8 cellular contexts compared by ENCODE assay signal in genomic region chr10:98404571-98405396, GRCh38. TPM values are rescaled to one million over a fixed set of nuclear protein-coding genes. Genes with fewer than 3 reads are reported as not detected.
A peak's percentile ranks its signal among the peaks of the same experiment; 100 is the strongest.
DNase-seq lines count a peak whose midpoint lies in the region; ATAC-seq and TF ChIP-seq lines count a peak whose summit lies in the region.

No MANE protein-coding gene starts in this region.

- no peak for TF ChIP-seq POLR2A in right lobe of liver (IDR thresholded peaks at IDR 0.05)

- ATAC-seq in GM18870 (IDR thresholded peaks at IDR 0.05; ENCODE audit: unreplicated experiment) (peak; percentile 44), HG02642 (IDR thresholded peaks at IDR 0.05; ENCODE audit: poor library complexity, unreplicated experiment) (peak; percentile 58), GM23338 (no peak), right lobe of liver (no peak), GM18861 (IDR thresholded peaks at IDR 0.05; ENCODE audit: unreplicated experiment) (no peak)
- ATAC-seq in activated T-cell treated with anti-CD3 and anti-CD28 coated beads, Interleukin-2, amount 50 U/mL, for 72 hours (replicated peaks in 1 of 2): peak; percentile 55 to 57
- no peak for ATAC-seq in naive thymus-derived CD8-positive, alpha-beta T cell

- no peaks in the 10 kb centered on the region for H3K9me3 ChIP-seq in right lobe of liver

- H3K4me1 Mint-ChIP-seq in activated T-cell treated with anti-CD3 and anti-CD28 coated beads, Interleukin-2, amount 50 U/mL, for 72 hours (ENCODE audit: low read depth): peaks cover 23% of the 10 kb centered on the region
- H3K4me1 Mint-ChIP-seq in progenitor cell of endocrine pancreas (ENCODE audit: low read depth): peaks cover 11% of the 10 kb centered on the region
- H3K4me1 Mint-ChIP-seq in naive thymus-derived CD8-positive, alpha-beta T cell: peaks cover 0 to 10% (median 3%) of the 10 kb centered on the region in 4 donors
- H3K4me1 Mint-ChIP-seq in GM23338: peaks cover 8% of the 10 kb centered on the region

- H3K9me2 ChIP-seq in GM23338 (ENCODE audit: insufficient read depth): peaks cover 8% of the 10 kb centered on the region; the same call in 1 of the 2 replicates

- no peak overlapping the region for H2AFZ ChIP-seq in GM23338

- intact Hi-C loops in right lobe of liver (cut with DNase I): no loop called here

- no peak overlapping the region for H3K4me3 ChIP-seq in GM23338
- no peak overlapping the region for H3K4me3 ChIP-seq in right lobe of liver

- H3F3A ChIP-seq in GM23338 (replicated peaks; ENCODE audit: low read depth): no peaks in the 10 kb centered on the region

- no peaks in the 10 kb centered on the region for H3K27me3 Mint-ChIP-seq in activated T-cell treated with anti-CD3 and anti-CD28 coated beads, Interleukin-2, amount 50 U/mL, for 72 hours (ENCODE audit: low read depth)
- no peaks in the 10 kb centered on the region for H3K27me3 Mint-ChIP-seq in progenitor cell of endocrine pancreas
- H3K27me3 Mint-ChIP-seq in naive thymus-derived CD8-positive, alpha-beta T cell: no peaks in the 10 kb centered on the region
- H3K27me3 Mint-ChIP-seq in GM23338 (ENCODE audit: insufficient read depth, low read depth, poor library complexity): peaks cover 4% of the 10 kb centered on the region

- H3K4me1 ChIP-seq in GM23338 (ENCODE audit: insufficient read depth) (no peaks in the 10 kb centered on the region), right lobe of liver (no peaks in the 10 kb centered on the region)

- H3K27me3 ChIP-seq in GM23338 (ENCODE audit: insufficient read depth) (no peaks in the 10 kb centered on the region), right lobe of liver (no peaks in the 10 kb centered on the region)

- no peaks in the 10 kb centered on the region for H3K36me3 ChIP-seq in GM23338 (ENCODE audit: insufficient read depth)
- peaks cover 0 to 9% (median 0%) of the 10 kb centered on the region in 4 donors for H3K36me3 ChIP-seq in right lobe of liver

- no peak for TF ChIP-seq CTCF in progenitor cell of endocrine pancreas (IDR thresholded peaks at IDR 0.05; ENCODE audit: unreplicated experiment)
- TF ChIP-seq CTCF in GM23338 (conservative IDR thresholded peaks at IDR 0.05; ENCODE audit: low read depth in 2 of 2): no peak
- no peak for TF ChIP-seq CTCF in right lobe of liver (IDR thresholded peaks at IDR 0.05)

- H4K20me1 ChIP-seq in GM23338 (replicated peaks; ENCODE audit: insufficient read depth): no peaks in the 10 kb centered on the region

- peak overlapping the region; percentile 69 to 85 for H3K4me3 Mint-ChIP-seq in activated T-cell treated with anti-CD3 and anti-CD28 coated beads, Interleukin-2, amount 50 U/mL, for 72 hours
- H3K4me3 Mint-ChIP-seq in progenitor cell of endocrine pancreas (ENCODE audit: low read depth) (no peak overlapping the region), GM23338 (no peak overlapping the region)
- no peak overlapping the region for H3K4me3 Mint-ChIP-seq in naive thymus-derived CD8-positive, alpha-beta T cell

- H3K9me3 Mint-ChIP-seq in activated T-cell treated with anti-CD3 and anti-CD28 coated beads, Interleukin-2, amount 50 U/mL, for 72 hours: no peaks in the 10 kb centered on the region
- H3K9me3 Mint-ChIP-seq in progenitor cell of endocrine pancreas (ENCODE audit: low read depth) (peaks cover 9% of the 10 kb centered on the region), GM23338 (no peaks in the 10 kb centered on the region)
- no peaks in the 10 kb centered on the region for H3K9me3 Mint-ChIP-seq in naive thymus-derived CD8-positive, alpha-beta T cell

- H3K27ac Mint-ChIP-seq in activated T-cell treated with anti-CD3 and anti-CD28 coated beads, Interleukin-2, amount 50 U/mL, for 72 hours: peak overlapping the region; percentile 94
- H3K27ac Mint-ChIP-seq in progenitor cell of endocrine pancreas (peak overlapping the region; percentile 77), GM23338 (no peak overlapping the region)
- H3K27ac Mint-ChIP-seq in naive thymus-derived CD8-positive, alpha-beta T cell: peak overlapping the region in 1 of 10 donors; percentile 15

- WGBS in right lobe of liver (ENCODE audit: insufficient coverage, low coverage, low lambda C conversion rate, missing lambda C conversion rate): 82% methylated on average over 5 of the region's 8 CpGs

- peak; percentile 29 to 37 for DNase-seq in activated T-cell treated with anti-CD3 and anti-CD28 coated beads, Interleukin-2, amount 50 U/mL, for 72 hours
- DNase-seq in progenitor cell of endocrine pancreas (ENCODE audit: low spot score, unreplicated experiment) (no peak), GM23338 (ENCODE audit: low spot score) (no peak), right lobe of liver (no peak)
- DNase-seq in naive thymus-derived CD8-positive, alpha-beta T cell: no peak

- H3K27ac ChIP-seq in GM23338 (ENCODE audit: low read depth) (no peak overlapping the region), right lobe of liver (no peak overlapping the region)

- POLR2A ChIA-PET in naive thymus-derived CD8-positive, alpha-beta T cell (lab: Charles Lee): no interaction called here

- no peak overlapping the region for H3K4me2 ChIP-seq in GM23338

- H3K36me3 Mint-ChIP-seq in activated T-cell treated with anti-CD3 and anti-CD28 coated beads, Interleukin-2, amount 50 U/mL, for 72 hours (ENCODE audit: insufficient read depth in 2 of 2): peaks cover 0 to 4% of the 10 kb centered on the region in 2 donors
- H3K36me3 Mint-ChIP-seq in progenitor cell of endocrine pancreas (ENCODE audit: insufficient read depth): peaks cover 10% of the 10 kb centered on the region
- H3K36me3 Mint-ChIP-seq in naive thymus-derived CD8-positive, alpha-beta T cell: peaks cover 0 to 24% (median 20%) of the 10 kb centered on the region in 3 donors
- no peaks in the 10 kb centered on the region; the same call in 2 of the 3 replicates for H3K36me3 Mint-ChIP-seq in GM23338 (ENCODE audit: low read depth)

- no peaks in the 10 kb centered on the region for H3K79me2 ChIP-seq in GM23338 (replicated peaks; ENCODE audit: insufficient read depth)

TF ChIP-seq in GM23338, 12 proteins besides CTCF, POLR2A, EP300 and RAD21 (continues in another document):
- TF ChIP-seq EZH2phosphoT487 (IDR thresholded peaks at IDR 0.05; ENCODE audit: unreplicated experiment) (no peak), REST (IDR thresholded peaks at IDR 0.05; ENCODE audit: unreplicated experiment) (no peak), ETS1 (IDR thresholded peaks at IDR 0.05) (no peak), EZH2 (IDR thresholded peaks at IDR 0.05; ENCODE audit: low read depth, unreplicated experiment) (no peak), ZNF114 (CRISPR knock-in tag; IDR thresholded peaks at IDR 0.05) (no peak), ZNF331 (CRISPR knock-in tag; IDR thresholded peaks at IDR 0.05; ENCODE audit: low read depth) (no peak)

RNA-seq across cellular contexts. Expression of gene PYROXD2, which starts 10.2 kb away (rescaled TPM):
- 10 to 100 TPM in 1 of 2 donors, 1 to 10 TPM in 1; 6.7 to 10.4 TPM for total RNA-seq in activated T-cell treated with anti-CD3 and anti-CD28 coated beads, Interleukin-2, amount 50 U/mL, for 72 hours
- total RNA-seq in progenitor cell of endocrine pancreas (13.3 and 15.8 TPM in 2 replicates), right lobe of liver (10 to 100 TPM in 2 of 6 experiments, 1 to 10 TPM in 4; 3.0 to 25.3 (median 7.1) TPM)
- 10 to 100 TPM; 20.3 TPM for total RNA-seq in naive thymus-derived CD8-positive, alpha-beta T cell
- 1 to 10 TPM; 3.8 to 5.7 (median 4.4) TPM for polyA plus RNA-seq in naive thymus-derived CD8-positive, alpha-beta T cell
- 0.12 and 1.3 TPM in 2 replicates for total RNA-seq in GM23338 (2014; rRNA removed; shearing (Covaris generic))
- 2.2 and 2.6 TPM in 2 replicates for polyA plus RNA-seq in GM23338 (2016; fragmentation: Nextera tagmentation; extraction: Ambion mirVana)

RNA-seq across cellular contexts. Expression of gene HPS1, which starts 42.0 kb away (rescaled TPM):
- 10 to 100 TPM; 58.5 to 62.1 TPM for total RNA-seq in activated T-cell treated with anti-CD3 and anti-CD28 coated beads, Interleukin-2, amount 50 U/mL, for 72 hours
- total RNA-seq in progenitor cell of endocrine pancreas (51.3 and 52.1 TPM in 2 replicates), right lobe of liver (10 to 100 TPM; 18.2 to 44.5 (median 32.0) TPM)
- total RNA-seq in naive thymus-derived CD8-positive, alpha-beta T cell: 10 to 100 TPM; 80.6 to 86.6 TPM
- polyA plus RNA-seq in naive thymus-derived CD8-positive, alpha-beta T cell: 10 to 100 TPM; 50.9 to 73.8 (median 62.0) TPM
- 19.7 and 21.4 TPM in 2 replicates for total RNA-seq in GM23338 (2014; rRNA removed; shearing (Covaris generic))
- 49.4 and 51.2 TPM in 2 replicates for polyA plus RNA-seq in GM23338 (2016; fragmentation: Nextera tagmentation; extraction: Ambion mirVana)

Comparison
In these comparisons a context has a peak if more than half of its experiments do, and no peak if none do; other contexts are left out.
1. ATAC-seq: peak in GM18870 (single experiment), HG02642 (single experiment) and activated T-cell treated with anti-CD3 and anti-CD28 coated beads, Interleukin-2, amount 50 U/mL, for 72 hours (2 of 2); none in naive thymus-derived CD8-positive, alpha-beta T cell (0 of 2), GM23338 (single experiment), right lobe of liver (0 of 4) and GM18861 (single experiment).
2. DNase-seq: peak in activated T-cell treated with anti-CD3 and anti-CD28 coated beads, Interleukin-2, amount 50 U/mL, for 72 hours (2 of 2); none in progenitor cell of endocrine pancreas (single experiment), naive thymus-derived CD8-positive, alpha-beta T cell (0 of 10), GM23338 (single experiment) and right lobe of liver (0 of 3).
3. H3K4me3 Mint-ChIP-seq: peak in activated T-cell treated with anti-CD3 and anti-CD28 coated beads, Interleukin-2, amount 50 U/mL, for 72 hours (2 of 2); none in progenitor cell of endocrine pancreas (single experiment), naive thymus-derived CD8-positive, alpha-beta T cell (0 of 10) and GM23338 (single experiment).